8 cellular contexts compared by ENCODE assay signal in genomic region chr15:90716976-90717821, GRCh38. TPM values are rescaled to one million over a fixed set of nuclear protein-coding genes. Genes with fewer than 3 reads are reported as not detected.
A peak's percentile ranks its signal among the peaks of the same experiment; 100 is the strongest.
DNase-seq lines count a peak whose midpoint lies in the region; ATAC-seq and TF ChIP-seq lines count a peak whose summit lies in the region.

TSS of gene BLM (plus strand) at chr15:90717346. CDS start at chr15:90747393, 30,047 bp downstream.

- H3K36me3 Mint-ChIP-seq in effector memory CD8-positive, alpha-beta T cell (ENCODE audit: insufficient read depth), result peaks cover 11% of the 10 kb centered on the region

- H3K27ac Mint-ChIP-seq in effector memory CD8-positive, alpha-beta T cell, result peak within 1 kb of the TSS; percentile 83 to 92

- no peak for TF ChIP-seq CTCF in GM20000 (IDR thresholded peaks at IDR 0.05; ENCODE audit: extremely low read depth, missing control alignments)

- H3K4me3 Mint-ChIP-seq in effector memory CD8-positive, alpha-beta T cell, result peak within 1 kb of the TSS; percentile 98 to 99

- CTCF ChIA-PET in activated CD8-positive, alpha-beta memory T cell treated with anti-CD3 and anti-CD28 coated beads for 36 hours (lab: Charles Lee), result interaction anchor here (0.8 to 1.5 kb wide), 7 partner anchors 10 to 215 kb away, joined by 3 to 7 read pairs (median 4); partner anchors contain the start of genes HDDC3 and MAN2A2

- peaks cover 16 to 23% of the 10 kb centered on the region in 2 donors for H3K4me1 Mint-ChIP-seq in effector memory CD8-positive, alpha-beta T cell (ENCODE audit: low read depth in 2 of 2)

- POLR2A ChIA-PET in activated CD8-positive, alpha-beta memory T cell treated with anti-CD3 and anti-CD28 coated beads for 36 hours (lab: Charles Lee), result interaction anchor here (0.6 to 1.4 kb wide), 8 partner anchors 40 to 306 kb away, joined by 3 to 4 read pairs (median 3); partner anchors contain the start of genes HDDC3 and RCCD1

- no peaks in the 10 kb centered on the region for H3K27me3 Mint-ChIP-seq in effector memory CD8-positive, alpha-beta T cell

- H3K9me3 Mint-ChIP-seq in effector memory CD8-positive, alpha-beta T cell, result no peaks in the 10 kb centered on the region

- ATAC-seq in effector memory CD8-positive, alpha-beta T cell (replicated peaks), result peak; percentile 98

- peak; percentile 98 for DNase-seq in COR-L47 (lab: John Stamatoyannopoulos, UW)
- DNase-seq in GM20000 (ENCODE audit: low spot score), result peak; percentile 95
- DNase-seq in HT-29 (ENCODE audit: low spot score), result peak; percentile 98
- peak; percentile 95 to 99 for DNase-seq in NOMO-1 (lab: John Stamatoyannopoulos, UW; ENCODE audit: unreplicated experiment in 2 of 2)
- DNase-seq in effector memory CD8-positive, alpha-beta T cell, result peak; percentile 91 to 94 (median 92)
- peak; percentile 98 for DNase-seq in medulla oblongata (ENCODE audit: extremely low spot score)
- peak; percentile 90 for DNase-seq in stimulated activated CD8-positive, alpha-beta memory T cell treated with anti-CD3 and anti-CD28 coated beads, Interleukin-12 subunit alpha, Interleukin-12 subunit beta, amount 100 ng/mL, for 1 hour (ENCODE audit: low read depth)

RNA-seq across cellular contexts. Expression of gene BLM, which starts in this region (rescaled TPM):
- total RNA-seq in HT-29 (2014; rRNA removed; shearing (Covaris generic)), result 11.8 and 12.8 TPM in 2 replicates
- total RNA-seq in activated CD8-positive, alpha-beta memory T cell treated with anti-CD3 and anti-CD28 coated beads for 36 hours, result 10 to 100 TPM; 46.4 to 47.1 TPM

Comparison
In these comparisons a context has a peak if more than half of its experiments do, and no peak if none do; other contexts are left out.
1. Peak in every context shown above with its lines: DNase-seq and ATAC-seq.